Comparison of ENCODE assay signal across 1 cellular context in the genomic region with DNA sequence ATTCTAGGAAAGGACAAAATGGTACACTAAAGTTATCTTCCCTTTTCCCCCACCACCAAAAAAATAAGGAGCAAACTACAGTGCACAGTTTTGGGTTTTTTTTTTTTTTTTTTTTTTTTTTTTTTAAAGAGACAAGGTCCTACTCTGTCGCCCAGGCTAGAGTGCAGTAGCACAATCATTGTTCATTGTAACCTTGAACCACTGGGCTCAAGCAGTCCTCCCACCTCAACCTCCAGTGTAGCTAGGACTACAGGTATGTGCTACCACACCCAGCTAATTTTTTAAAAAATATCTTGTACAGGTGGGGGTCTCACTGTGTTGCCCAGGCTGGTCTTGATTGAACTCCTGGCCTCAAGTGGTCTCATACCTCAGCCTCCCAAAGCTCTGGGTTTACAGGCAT.
A peak's percentile ranks its signal among the peaks of the same experiment; 100 is the strongest.
TF ChIP-seq lines count a peak whose summit lies in the region.

No MANE protein-coding gene starts in this region.

TF ChIP-seq in HEK293, 187 proteins besides CTCF, POLR2A, EP300 and RAD21:
- TF ChIP-seq ZNF37A (tag by site-specific recombination; IDR thresholded peaks at IDR 0.05) (no peak), ZNF23 (tag by site-specific recombination; IDR thresholded peaks at IDR 0.05; ENCODE audit: borderline replicate concordance) (no peak), ZNF121 (tag by site-specific recombination; IDR thresholded peaks at IDR 0.05) (peak; percentile 81; the same call in 1 of the 2 replicates), ZBTB48 (tag by site-specific recombination; IDR thresholded peaks at IDR 0.05) (no peak), ZXDB (tag by site-specific recombination; IDR thresholded peaks at IDR 0.05) (no peak)
- TF ChIP-seq, protein P1, sequence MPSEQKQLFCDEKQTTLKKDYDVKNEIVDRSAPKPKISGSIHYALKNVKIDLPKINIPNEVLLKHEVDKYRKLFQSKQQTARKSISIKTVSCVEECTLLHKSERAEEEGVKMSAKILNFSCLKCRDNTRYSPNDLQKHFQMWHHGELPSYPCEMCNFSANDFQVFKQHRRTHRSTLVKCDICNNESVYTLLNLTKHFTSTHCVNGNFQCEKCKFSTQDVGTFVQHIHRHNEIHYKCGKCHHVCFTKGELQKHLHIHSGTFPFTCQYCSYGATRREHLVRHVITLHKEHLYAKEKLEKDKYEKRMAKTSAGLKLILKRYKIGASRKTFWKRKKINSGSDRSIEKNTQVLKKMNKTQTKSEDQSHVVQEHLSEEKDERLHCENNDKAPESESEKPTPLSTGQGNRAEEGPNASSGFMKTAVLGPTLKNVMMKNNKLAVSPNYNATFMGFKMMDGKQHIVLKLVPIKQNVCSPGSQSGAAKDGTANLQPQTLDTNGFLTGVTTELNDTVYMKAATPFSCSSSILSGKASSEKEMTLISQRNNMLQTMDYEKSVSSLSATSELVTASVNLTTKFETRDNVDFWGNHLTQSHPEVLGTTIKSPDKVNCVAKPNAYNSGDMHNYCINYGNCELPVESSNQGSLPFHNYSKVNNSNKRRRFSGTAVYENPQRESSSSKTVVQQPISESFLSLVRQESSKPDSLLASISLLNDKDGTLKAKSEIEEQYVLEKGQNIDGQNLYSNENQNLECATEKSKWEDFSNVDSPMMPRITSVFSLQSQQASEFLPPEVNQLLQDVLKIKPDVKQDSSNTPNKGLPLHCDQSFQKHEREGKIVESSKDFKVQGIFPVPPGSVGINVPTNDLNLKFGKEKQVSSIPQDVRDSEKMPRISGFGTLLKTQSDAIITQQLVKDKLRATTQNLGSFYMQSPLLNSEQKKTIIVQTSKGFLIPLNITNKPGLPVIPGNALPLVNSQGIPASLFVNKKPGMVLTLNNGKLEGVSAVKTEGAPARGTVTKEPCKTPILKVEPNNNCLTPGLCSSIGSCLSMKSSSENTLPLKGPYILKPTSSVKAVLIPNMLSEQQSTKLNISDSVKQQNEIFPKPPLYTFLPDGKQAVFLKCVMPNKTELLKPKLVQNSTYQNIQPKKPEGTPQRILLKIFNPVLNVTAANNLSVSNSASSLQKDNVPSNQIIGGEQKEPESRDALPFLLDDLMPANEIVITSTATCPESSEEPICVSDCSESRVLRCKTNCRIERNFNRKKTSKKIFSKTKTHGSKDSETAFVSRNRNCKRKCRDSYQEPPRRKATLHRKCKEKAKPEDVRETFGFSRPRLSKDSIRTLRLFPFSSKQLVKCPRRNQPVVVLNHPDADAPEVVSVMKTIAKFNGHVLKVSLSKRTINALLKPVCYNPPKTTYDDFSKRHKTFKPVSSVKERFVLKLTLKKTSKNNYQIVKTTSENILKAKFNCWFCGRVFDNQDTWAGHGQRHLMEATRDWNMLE (tag by site-specific recombination; conservative IDR thresholded peaks at IDR 0.05; ENCODE audit: low read depth), result no peak
- TF ChIP-seq, protein P2, sequence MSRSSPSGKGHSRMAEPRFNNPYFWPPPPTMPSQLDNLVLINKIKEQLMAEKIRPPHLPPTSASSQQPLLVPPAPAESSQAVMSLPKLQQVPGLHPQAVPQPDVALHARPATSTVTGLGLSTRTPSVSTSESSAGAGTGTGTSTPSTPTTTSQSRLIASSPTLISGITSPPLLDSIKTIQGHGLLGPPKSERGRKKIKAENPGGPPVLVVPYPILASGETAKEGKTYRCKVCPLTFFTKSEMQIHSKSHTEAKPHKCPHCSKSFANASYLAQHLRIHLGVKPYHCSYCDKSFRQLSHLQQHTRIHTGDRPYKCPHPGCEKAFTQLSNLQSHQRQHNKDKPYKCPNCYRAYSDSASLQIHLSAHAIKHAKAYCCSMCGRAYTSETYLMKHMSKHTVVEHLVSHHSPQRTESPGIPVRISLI (tag by site-specific recombination; IDR thresholded peaks at IDR 0.05), result peak; percentile 85
